In genomic region chr16:30551781-30552180, GRCh38 we compare ENCODE assay signal across 13 cellular contexts. TPM values are rescaled to one million over a fixed set of nuclear protein-coding genes. Genes with fewer than 3 reads are reported as not detected.
DNase-seq lines count a peak whose midpoint lies in the region; ATAC-seq, FAIRE-seq and TF ChIP-seq lines count a peak whose summit lies in the region.
"Had no signal": no experiment of that assay in that cellular context is flagged by ENCODE, and none has a peak within 500 bp of the region (broad histone marks: within the 10 kb centered on the region; RNA-seq: fewer than 3 reads in every experiment).

No MANE protein-coding gene starts in this region.

- no peaks in the 10 kb centered on the region for H3K9me3 ChIP-seq in KOPT-K1 (ENCODE audit: insufficient read depth, low read length, poor library complexity, severe bottlenecking)
- H3K9me3 ChIP-seq in GM12878 (replicated peaks; ENCODE audit: control insufficient read depth, insufficient read depth, low read length), result no peaks in the 10 kb centered on the region

- H3K9ac ChIP-seq in GM12878 (ENCODE audit: control insufficient read depth, insufficient read depth, low read length), result no peak overlapping the region

- no peaks in the 10 kb centered on the region for H3K27me3 ChIP-seq in GM12878 (replicated peaks in 1 of 2; ENCODE audit: control insufficient read depth in 2 of 2, insufficient read depth in 2 of 2, low read length in 1 of 2)

- peak; percentile 78 for DNase-seq in activated CD4-positive, alpha-beta memory T cell treated with anti-CD3 and anti-CD28 coated beads, Interleukin-2, amount 10 ng/mL, durations not matched to agents 7 days and 5 days
- DNase-seq in GM12878 (ENCODE audit: low read depth, low spot score) (no peak), SIG-M5 (lab: John Stamatoyannopoulos, UW) (no peak), GM19239 (ENCODE audit: insufficient read length, low spot score) (no peak)
- DNase-seq in stimulated activated CD4-positive, alpha-beta T cell treated with anti-CD3 and anti-CD28 coated beads, Interleukin-2, amount 100 ng/mL, for 4 hours (ENCODE audit: low read depth), result peak; percentile 47
- DNase-seq: NCI-H1694 had no signal

- in situ Hi-C loops in GM12878 (cut with MboI), result no loop called here

- RAD21 ChIA-PET in GM12878 (lab: Charles Lee; ENCODE audit: unreplicated experiment), result interaction anchor here (0.9 to 1.0 kb wide), 3 partner anchors 10 to 64 kb away, joined by 3 to 5 read pairs (median 4); no protein-coding TSS in a partner anchor

- no peak for FAIRE-seq in GM12878 (lab: Jason Lieb, UNC)
- FAIRE-seq in GM19239 (lab: Jason Lieb, UNC), result no peak
- FAIRE-seq: GM12892, RCC 7860 had no signal

- H4K20me1 ChIP-seq in GM12878 (ENCODE audit: control insufficient read depth, insufficient read depth), result no peaks in the 10 kb centered on the region

- whole genome bisulfite sequencing in GM12878 (ENCODE audit: insufficient coverage, insufficient replicate concordance, low lambda C conversion rate, missing lambda C conversion rate), result 97% methylated on average over 3 of the region's 3 CpGs

- H3K4me2 ChIP-seq in GM12878 (ENCODE audit: control insufficient read depth, insufficient read depth), result no peak overlapping the region

- TF ChIP-seq RAD21 in GM12878 (IDR thresholded peaks at IDR 0.05; ENCODE audit: insufficient read depth, low read depth, low read length), result no peak

- POLR2A ChIA-PET in activated CD4-positive, alpha-beta memory T cell treated with anti-CD3 and anti-CD28 coated beads, Interleukin-2, amount 10 ng/mL, durations not matched to agents 7 days and 5 days (lab: Charles Lee), result interaction anchor here (0.6 to 4.9 kb wide), 16 partner anchors 9 to 81 kb away, joined by 3 to 96 read pairs (median 4); partner anchors contain the start of genes ZNF688, ZNF747 and ZNF785
- POLR2A ChIA-PET in GM12878 (lab: Charles Lee), result interaction anchor here (0.6 to 1.6 kb wide), 7 partner anchors 10 to 92 kb away, joined by 3 to 12 read pairs (median 4); partner anchors contain the start of gene ZNF688

- ATAC-seq in GM12878 (no peak), GM19455 (IDR thresholded peaks at IDR 0.05; ENCODE audit: unreplicated experiment) (no peak), GM21447 (IDR thresholded peaks at IDR 0.05; ENCODE audit: unreplicated experiment) (no peak)

- TF ChIP-seq CTCF in GM12878 (IDR thresholded peaks at IDR 0.05 in 2 of 3, conservative IDR thresholded peaks at IDR 0.05 in 1 of 3; ENCODE audit: control insufficient read depth in 2 of 3, extremely low read depth in 1 of 3, insufficient read depth in 1 of 3, low read depth in 3 of 3, low read length in 3 of 3), result no peak

- H3K4me3 ChIP-seq in GM12878, result no peak overlapping the region

- BruUV-seq in GM12878 (replicated peaks; lab: Mats Ljungman, UMichigan), result no TSS peak

- TF ChIP-seq EP300 in GM12878 (IDR thresholded peaks at IDR 0.05; ENCODE audit: borderline replicate concordance in 1 of 2, control insufficient read depth in 1 of 2, low read depth in 2 of 2, low read length in 2 of 2), result no peak

- peaks cover 57% of the 10 kb centered on the region for H3K4me1 Mint-ChIP-seq in activated CD4-positive, alpha-beta memory T cell treated with anti-CD3 and anti-CD28 coated beads, Interleukin-2, amount 10 ng/mL, durations not matched to agents 7 days and 5 days

- peak overlapping the region; percentile 58 for H3K4me3 Mint-ChIP-seq in activated CD4-positive, alpha-beta memory T cell treated with anti-CD3 and anti-CD28 coated beads, Interleukin-2, amount 10 ng/mL, durations not matched to agents 7 days and 5 days
- H3K4me3 Mint-ChIP-seq: CD14-positive monocyte had no signal

- peaks cover 2% of the 10 kb centered on the region for H3K79me2 ChIP-seq in GM12878 (ENCODE audit: control insufficient read depth, insufficient read depth, low read length)

- peak overlapping the region; percentile 98 for H3K27ac Mint-ChIP-seq in activated CD4-positive, alpha-beta memory T cell treated with anti-CD3 and anti-CD28 coated beads, Interleukin-2, amount 10 ng/mL, durations not matched to agents 7 days and 5 days

- CTCF ChIA-PET in activated CD4-positive, alpha-beta memory T cell treated with anti-CD3 and anti-CD28 coated beads, Interleukin-2, amount 10 ng/mL, durations not matched to agents 7 days and 5 days (lab: Charles Lee), result interaction anchor here (0.7 to 3.4 kb wide), 11 partner anchors 16 to 291 kb away, joined by 3 to 28 read pairs (median 3); partner anchors contain the start of genes DCTPP1, ITGAL and ZNF747
- CTCF ChIA-PET in GM12878 (lab: Yijun Ruan, JAX), result interaction anchor here (0.6 to 1.4 kb wide), 2 partner anchors 17 to 122 kb away, joined by 3 to 7 read pairs; partner anchors contain the start of genes DCTPP1 and ZNF747

- no peak overlapping the region for H2AFZ ChIP-seq in GM12878 (ENCODE audit: control insufficient read depth, low read depth, low read length)

- H3K36me3 ChIP-seq in KOPT-K1 (ENCODE audit: insufficient read depth, low read length) (peaks cover 38% of the 10 kb centered on the region), GM12878 (ENCODE audit: control insufficient read depth in 2 of 2, insufficient read depth in 2 of 2, low read length in 1 of 2) (peaks cover 7 to 10% of the 10 kb centered on the region in 2 experiments; a peak in 3 of 4 replicates)

- no peaks in the 10 kb centered on the region for H3K9me3 Mint-ChIP-seq in activated CD4-positive, alpha-beta memory T cell treated with anti-CD3 and anti-CD28 coated beads, Interleukin-2, amount 10 ng/mL, durations not matched to agents 7 days and 5 days
- H3K9me3 Mint-ChIP-seq: CD14-positive monocyte had no signal

- H3K27ac ChIP-seq in KOPT-K1 (ENCODE audit: low read depth, low read length, poor library complexity, severe bottlenecking), result peak overlapping the region; percentile 51
- no peak overlapping the region for H3K27ac ChIP-seq in GM12878 (ENCODE audit: control insufficient read depth, insufficient read depth)
- H3K27ac ChIP-seq: epithelial cell of prostate had no signal

- TF ChIP-seq POLR2A in GM12878 (IDR thresholded peaks at IDR 0.05; ENCODE audit: low read depth, low read length), result no peak

- intact Hi-C loops in GM12878 (cut with micrococcal nuclease; ENCODE audit: unreplicated experiment), result no loop called here

- SMC1A ChIA-PET in GM12878 (lab: Charles Lee; ENCODE audit: uncharacterized antibody, unreplicated experiment), result interaction anchor here (1.0 to 1.2 kb wide), 2 partner anchors 9 to 122 kb away, joined by 3 to 4 read pairs; partner anchors contain the start of gene DCTPP1

- H3K4me1 ChIP-seq in GM12878 (ENCODE audit: control insufficient read depth, insufficient read depth, low read length), result no peaks in the 10 kb centered on the region

- H3K36me3 Mint-ChIP-seq in activated CD4-positive, alpha-beta memory T cell treated with anti-CD3 and anti-CD28 coated beads, Interleukin-2, amount 10 ng/mL, durations not matched to agents 7 days and 5 days (ENCODE audit: low read depth), result peaks cover 33% of the 10 kb centered on the region

- no peaks in the 10 kb centered on the region for H3K27me3 Mint-ChIP-seq in activated CD4-positive, alpha-beta memory T cell treated with anti-CD3 and anti-CD28 coated beads, Interleukin-2, amount 10 ng/mL, durations not matched to agents 7 days and 5 days

RNA-seq across cellular contexts. Expression of gene ZNF764, which starts 6.4 kb away (rescaled TPM):
- total RNA-seq in activated CD4-positive, alpha-beta memory T cell treated with anti-CD3 and anti-CD28 coated beads, Interleukin-2, amount 10 ng/mL, durations not matched to agents 7 days and 5 days, result 10 to 100 TPM; 16.0 to 16.8 TPM
- total RNA-seq in GM12878 (2013; cell fraction: nucleolus; rRNA removed), result 16.0 TPM in 2 replicates
- 9.0 and 9.2 TPM in 2 replicates for total RNA-seq in GM12878 (2014; rRNA removed)
- total RNA-seq in GM12878 (2014; rRNA removed; fragmentation: Illumina TruSeq; extraction: Trizol), result 3.4 and 3.5 TPM in 2 replicates
- total RNA-seq in GM12878 (2021), result 11.2 and 11.9 TPM in 2 replicates
- polyA plus RNA-seq in GM12878 (2011; ENCODE audit: low read depth), result 3.2 TPM
- polyA plus RNA-seq in GM12878 (2011; rRNA removed), result 2.7 and 2.8 TPM in 2 replicates
- 5.7 and 5.8 TPM in 2 replicates for polyA plus RNA-seq in GM12878 (2011; cell fraction: cytosol; rRNA removed)
- 5.2 and 7.8 TPM in 2 replicates for polyA plus RNA-seq in GM12878 (2011; cell fraction: nucleus; rRNA removed)
- polyA plus RNA-seq in GM12878 (2012), result 5.6 and 6.1 TPM in 2 replicates
- 2.8 and 3.2 TPM in 2 replicates for polyA plus RNA-seq in GM12878 (2014; fragmentation: Illumina TruSeq; extraction: Trizol)
- 1 to 10 TPM in 1 of 2 experiments, under 1 TPM in 1; 0.61 to 1.6 TPM for polyA plus RNA-seq in GM12878 (2014; fragmentation: Nextera tagmentation; extraction: Ambion mirVana)
- 9.5 and 10.8 TPM in 2 replicates for polyA plus RNA-seq in GM12878 (2014; rRNA removed)
- 1 to 10 TPM; 4.2 to 4.8 TPM for polyA plus RNA-seq in GM12878 (2016; fragmentation: Nextera tagmentation; extraction: Ambion mirVana)
- 1.6 and 3.5 TPM in 2 replicates for polyA minus RNA-seq in GM12878 (2011; rRNA and poly(A)+ RNA removed)
- polyA minus RNA-seq in GM12878 (2011; cell fraction: cytosol; rRNA and poly(A)+ RNA removed), result 4.0 and 4.4 TPM in 2 replicates
- 2.8 and 4.6 TPM in 2 replicates for polyA minus RNA-seq in GM12878 (2011; cell fraction: nucleus; rRNA and poly(A)+ RNA removed)

RNA-seq across cellular contexts. Expression of gene ZNF747, which starts 17.1 kb away (rescaled TPM):
- 10 to 100 TPM; 10.6 to 10.7 TPM for total RNA-seq in activated CD4-positive, alpha-beta memory T cell treated with anti-CD3 and anti-CD28 coated beads, Interleukin-2, amount 10 ng/mL, durations not matched to agents 7 days and 5 days
- total RNA-seq in GM12878 (2013; cell fraction: nucleolus; rRNA removed), result 18.5 and 22.3 TPM in 2 replicates
- total RNA-seq in GM12878 (2014; rRNA removed), result 13.0 and 14.3 TPM in 2 replicates
- total RNA-seq in GM12878 (2014; rRNA removed; fragmentation: Illumina TruSeq; extraction: Trizol), result 5.0 and 5.8 TPM in 2 replicates
- total RNA-seq in GM12878 (2021), result 10.7 and 12.0 TPM in 2 replicates
- polyA plus RNA-seq in GM12878 (2011; ENCODE audit: low read depth), result 2.4 TPM
- 2.7 and 3.3 TPM in 2 replicates for polyA plus RNA-seq in GM12878 (2011; rRNA removed)
- 4.7 and 5.0 TPM in 2 replicates for polyA plus RNA-seq in GM12878 (2011; cell fraction: cytosol; rRNA removed)
- 3.3 and 4.6 TPM in 2 replicates for polyA plus RNA-seq in GM12878 (2011; cell fraction: nucleus; rRNA removed)
- 4.5 TPM in 2 replicates for polyA plus RNA-seq in GM12878 (2012)
- 5.1 and 5.7 TPM in 2 replicates for polyA plus RNA-seq in GM12878 (2014; fragmentation: Illumina TruSeq; extraction: Trizol)
- polyA plus RNA-seq in GM12878 (2014; fragmentation: Nextera tagmentation; extraction: Ambion mirVana), result 1 to 10 TPM; 1.0 to 1.2 TPM
- 11.5 and 12.1 TPM in 2 replicates for polyA plus RNA-seq in GM12878 (2014; rRNA removed)
- polyA plus RNA-seq in GM12878 (2016; fragmentation: Nextera tagmentation; extraction: Ambion mirVana), result 1 to 10 TPM; 8.6 to 8.8 TPM
- polyA minus RNA-seq in GM12878 (2011; rRNA and poly(A)+ RNA removed), result 5.1 and 6.7 TPM in 2 replicates
- 2.3 and 3.8 TPM in 2 replicates for polyA minus RNA-seq in GM12878 (2011; cell fraction: cytosol; rRNA and poly(A)+ RNA removed)
- 6.5 and 10.4 TPM in 2 replicates for polyA minus RNA-seq in GM12878 (2011; cell fraction: nucleus; rRNA and poly(A)+ RNA removed)

RNA-seq across cellular contexts. Expression of gene ZNF688, which starts 19.7 kb away (rescaled TPM):
- 10 to 100 TPM; 19.2 to 22.8 TPM for total RNA-seq in activated CD4-positive, alpha-beta memory T cell treated with anti-CD3 and anti-CD28 coated beads, Interleukin-2, amount 10 ng/mL, durations not matched to agents 7 days and 5 days
- 16.5 and 18.2 TPM in 2 replicates for total RNA-seq in GM12878 (2013; cell fraction: nucleolus; rRNA removed)
- total RNA-seq in GM12878 (2014; rRNA removed) (12.5 and 13.6 TPM in 2 replicates), GM12878 (2014; rRNA removed; fragmentation: Illumina TruSeq; extraction: Trizol) (7.4 and 8.6 TPM in 2 replicates), GM12878 (2021) (9.2 and 12.6 TPM in 2 replicates)
- 1.7 TPM for polyA plus RNA-seq in GM12878 (2011; ENCODE audit: low read depth)
- polyA plus RNA-seq in GM12878 (2011; rRNA removed) (6.0 and 6.3 TPM in 2 replicates), GM12878 (2014; fragmentation: Illumina TruSeq; extraction: Trizol) (2.7 and 8.5 TPM in 2 replicates), GM12878 (2014; fragmentation: Nextera tagmentation; extraction: Ambion mirVana) (under 1 TPM; 0.14 to 0.88 TPM), GM12878 (2014; rRNA removed) (12.9 and 13.7 TPM in 2 replicates), GM12878 (2016; fragmentation: Nextera tagmentation; extraction: Ambion mirVana) (10 to 100 TPM; 16.2 to 17.4 TPM)
- polyA plus RNA-seq in GM12878 (2011; cell fraction: cytosol; rRNA removed), result 5.5 and 8.8 TPM in 2 replicates
- polyA plus RNA-seq in GM12878 (2011; cell fraction: nucleus; rRNA removed), result 8.9 and 11.8 TPM in 2 replicates
- 5.8 and 8.9 TPM in 2 replicates for polyA plus RNA-seq in GM12878 (2012)
- polyA minus RNA-seq in GM12878 (2011; rRNA and poly(A)+ RNA removed), result 1.2 and 2.8 TPM in 2 replicates
- polyA minus RNA-seq in GM12878 (2011; cell fraction: cytosol; rRNA and poly(A)+ RNA removed), result 2.0 and 2.2 TPM in 2 replicates
- 5.1 and 8.8 TPM in 2 replicates for polyA minus RNA-seq in GM12878 (2011; cell fraction: nucleus; rRNA and poly(A)+ RNA removed)

RNA-seq across cellular contexts. Expression of gene ZNF768, which starts 25.4 kb away (rescaled TPM):
- total RNA-seq in activated CD4-positive, alpha-beta memory T cell treated with anti-CD3 and anti-CD28 coated beads, Interleukin-2, amount 10 ng/mL, durations not matched to agents 7 days and 5 days, result 1 to 10 TPM; 5.9 to 6.0 TPM
- total RNA-seq in GM12878 (2013; cell fraction: nucleolus; rRNA removed), result 21.4 and 21.5 TPM in 2 replicates
- 18.3 and 21.3 TPM in 2 replicates for total RNA-seq in GM12878 (2014; rRNA removed)
- 9.8 TPM in 2 replicates for total RNA-seq in GM12878 (2014; rRNA removed; fragmentation: Illumina TruSeq; extraction: Trizol)
- 17.3 and 19.3 TPM in 2 replicates for total RNA-seq in GM12878 (2021)
- 9.3 TPM for polyA plus RNA-seq in GM12878 (2011; ENCODE audit: low read depth)
- polyA plus RNA-seq in GM12878 (2011; rRNA removed), result 8.8 and 13.2 TPM in 2 replicates
- polyA plus RNA-seq in GM12878 (2011; cell fraction: cytosol; rRNA removed), result 22.5 and 28.3 TPM in 2 replicates
- polyA plus RNA-seq in GM12878 (2011; cell fraction: nucleus; rRNA removed), result 50.1 and 58.1 TPM in 2 replicates
- polyA plus RNA-seq in GM12878 (2012), result 16.7 and 18.1 TPM in 2 replicates
- polyA plus RNA-seq in GM12878 (2014; fragmentation: Illumina TruSeq; extraction: Trizol), result 8.2 and 8.3 TPM in 2 replicates
- polyA plus RNA-seq in GM12878 (2014; fragmentation: Nextera tagmentation; extraction: Ambion mirVana), result under 1 TPM; 0.05 to 0.06 TPM
- 23.1 and 24.5 TPM in 2 replicates for polyA plus RNA-seq in GM12878 (2014; rRNA removed)
- 1 to 10 TPM; 2.6 to 2.7 TPM for polyA plus RNA-seq in GM12878 (2016; fragmentation: Nextera tagmentation; extraction: Ambion mirVana)
- 7.2 and 22.8 TPM in 2 replicates for polyA minus RNA-seq in GM12878 (2011; rRNA and poly(A)+ RNA removed)
- polyA minus RNA-seq in GM12878 (2011; cell fraction: cytosol; rRNA and poly(A)+ RNA removed), result 11.4 and 12.8 TPM in 2 replicates
- 5.6 and 10.4 TPM in 2 replicates for polyA minus RNA-seq in GM12878 (2011; cell fraction: nucleus; rRNA and poly(A)+ RNA removed)

RNA-seq across cellular contexts. Expression of gene ZNF785, which starts 33.7 kb away (rescaled TPM):
- total RNA-seq in activated CD4-positive, alpha-beta memory T cell treated with anti-CD3 and anti-CD28 coated beads, Interleukin-2, amount 10 ng/mL, durations not matched to agents 7 days and 5 days, result 10 to 100 TPM; 12.9 to 13.3 TPM
- total RNA-seq in GM12878 (2013; cell fraction: nucleolus; rRNA removed), result 64.7 and 73.9 TPM in 2 replicates
- total RNA-seq in GM12878 (2014; rRNA removed), result 8.9 and 9.1 TPM in 2 replicates
- 6.4 and 7.0 TPM in 2 replicates for total RNA-seq in GM12878 (2014; rRNA removed; fragmentation: Illumina TruSeq; extraction: Trizol)
- total RNA-seq in GM12878 (2021), result 11.1 and 11.5 TPM in 2 replicates
- 3.0 TPM for polyA plus RNA-seq in GM12878 (2011; ENCODE audit: low read depth)
- 10.8 and 11.6 TPM in 2 replicates for polyA plus RNA-seq in GM12878 (2011; rRNA removed)
- polyA plus RNA-seq in GM12878 (2011; cell fraction: cytosol; rRNA removed), result 10.9 and 11.7 TPM in 2 replicates
- 14.9 and 20.0 TPM in 2 replicates for polyA plus RNA-seq in GM12878 (2011; cell fraction: nucleus; rRNA removed)
- polyA plus RNA-seq in GM12878 (2012), result 6.5 and 7.5 TPM in 2 replicates
- polyA plus RNA-seq in GM12878 (2014; fragmentation: Illumina TruSeq; extraction: Trizol), result 5.8 and 6.2 TPM in 2 replicates
- 1 to 10 TPM in 1 of 2 experiments, under 1 TPM in 1; 0.87 to 1.5 TPM for polyA plus RNA-seq in GM12878 (2014; fragmentation: Nextera tagmentation; extraction: Ambion mirVana)
- 11.5 and 12.8 TPM in 2 replicates for polyA plus RNA-seq in GM12878 (2014; rRNA removed)
- polyA plus RNA-seq in GM12878 (2016; fragmentation: Nextera tagmentation; extraction: Ambion mirVana), result 1 to 10 TPM; 5.9 to 8.1 TPM
- polyA minus RNA-seq in GM12878 (2011; rRNA and poly(A)+ RNA removed), result 6.2 and 11.4 TPM in 2 replicates
- polyA minus RNA-seq in GM12878 (2011; cell fraction: cytosol; rRNA and poly(A)+ RNA removed), result 4.7 and 5.9 TPM in 2 replicates
- 8.6 and 13.2 TPM in 2 replicates for polyA minus RNA-seq in GM12878 (2011; cell fraction: nucleus; rRNA and poly(A)+ RNA removed)

Comparison
In these comparisons a context has a peak if more than half of its experiments do, and no peak if none do; other contexts are left out.
1. DNase-seq: peak in activated CD4-positive, alpha-beta memory T cell treated with anti-CD3 and anti-CD28 coated beads, Interleukin-2, amount 10 ng/mL, durations not matched to agents 7 days and 5 days (single experiment) and stimulated activated CD4-positive, alpha-beta T cell treated with anti-CD3 and anti-CD28 coated beads, Interleukin-2, amount 100 ng/mL, for 4 hours (single experiment); none in GM12878 (single experiment), SIG-M5 (single experiment) and GM19239 (single experiment).